ENCODE assay signal across 1 cellular context in the genomic region with DNA sequence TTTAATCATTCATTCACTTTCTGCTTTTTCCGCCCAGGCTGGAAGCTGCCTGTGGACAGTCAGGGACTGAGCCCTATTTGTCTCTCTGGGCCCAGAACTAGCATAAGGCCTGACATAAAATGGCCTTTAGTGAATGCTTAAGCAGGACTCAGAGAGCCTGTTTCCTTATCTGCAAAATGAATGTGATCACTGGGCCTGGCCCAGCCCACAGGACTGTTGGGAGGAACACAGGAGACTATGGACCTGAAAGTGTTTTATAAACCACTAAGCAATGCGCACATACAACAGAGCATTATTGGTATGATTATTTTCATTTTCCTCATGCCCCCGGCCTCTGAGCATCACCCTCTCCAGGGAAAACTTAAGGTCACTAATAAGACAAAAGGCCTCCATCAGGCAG.
TF ChIP-seq lines count a peak whose summit lies in the region.

No MANE protein-coding gene starts in this region.

TF ChIP-seq in IMR-90, 13 proteins besides CTCF, POLR2A, EP300 and RAD21:
- TF ChIP-seq CHD1 (IDR thresholded peaks at IDR 0.05; ENCODE audit: low read depth, low read length) (no peak), MAZ (IDR thresholded peaks at IDR 0.05; ENCODE audit: borderline replicate concordance, low read depth, low read length) (no peak), NFE2L2 (IDR thresholded peaks at IDR 0.05; ENCODE audit: low read depth, low read length) (no peak), RFX5 (IDR thresholded peaks at IDR 0.05; ENCODE audit: low read depth, low read length) (no peak), RCOR1 (IDR thresholded peaks at IDR 0.05; ENCODE audit: insufficient replicate concordance, low read length) (no peak), FOS (IDR thresholded peaks at IDR 0.05; ENCODE audit: low read depth, low read length) (no peak), BHLHE40 (IDR thresholded peaks at IDR 0.05; ENCODE audit: low read depth, low read length) (no peak), CEBPB (IDR thresholded peaks at IDR 0.05; ENCODE audit: low read depth, low read length) (no peak), MAFK (IDR thresholded peaks at IDR 0.05; ENCODE audit: low read depth, low read length) (no peak), MXI1 (IDR thresholded peaks at IDR 0.05; ENCODE audit: borderline replicate concordance, low read depth, low read length) (no peak), USF2 (IDR thresholded peaks at IDR 0.05; ENCODE audit: low read depth, low read length) (no peak), ELK1 (IDR thresholded peaks at IDR 0.05; ENCODE audit: borderline replicate concordance, low read depth, low read length) (no peak), SMC3 (IDR thresholded peaks at IDR 0.05; ENCODE audit: low read depth, low read length) (no peak)
